Comparison of ENCODE assay signal across 34 cellular contexts in genomic region chr15:36434160-36434559, GRCh38.
"Had no signal": no experiment of that assay in that cellular context is flagged by ENCODE, and none has a peak within 500 bp of the region (broad histone marks: within the 10 kb centered on the region; RNA-seq: fewer than 3 reads in every experiment).

No MANE protein-coding gene starts in this region.

- H3K27ac ChIP-seq: adrenal gland, body of pancreas, brain microvascular endothelial cell, breast epithelium, VCaP had no signal

- H3K27me3 ChIP-seq: adrenal gland, body of pancreas, brain microvascular endothelial cell, breast epithelium had no signal

- H3K36me3 ChIP-seq: adrenal gland, brain microvascular endothelial cell, breast epithelium had no signal

- H3K4me3 ChIP-seq: adrenal gland, body of pancreas, breast epithelium had no signal

- H3K4me1 ChIP-seq: adrenal gland, body of pancreas, breast epithelium had no signal

- ATAC-seq: activated CD8-positive, alpha-beta T cell treated with anti-CD3 and anti-CD28 coated beads for 36 hours; activated naive CD4-positive, alpha-beta T cell treated with anti-CD3 and anti-CD28 coated beads, Interleukin-2, amount 50 U/mL, for 72 hours; activated T-cell treated with anti-CD3 and anti-CD28 coated beads, Interleukin-2, amount 50 U/mL, for 4 hours; activated T-cell treated with anti-CD3 and anti-CD28 coated beads, Interleukin-2, amount 50 U/mL, for 72 hours; activated T-helper 17 cell treated with anti-CD3 and anti-CD28 coated beads, Interleukin-2, amount 50 U/mL, for 72 hours; body of pancreas had no signal

- FAIRE-seq: astrocyte, colon, TTC549 had no signal

- H3K9me3 ChIP-seq: adrenal gland, body of pancreas, breast epithelium had no signal

- DNase-seq: activated B cell treated with CpG ODN at 0.5 μM for 24 hours; activated CD4-positive, alpha-beta memory T cell treated with anti-CD3 and anti-CD28 coated beads for 36 hours; activated CD4-positive, alpha-beta T cell treated with anti-CD3 and anti-CD28 coated beads for 4 hours; activated CD4-positive, alpha-beta T cell treated with anti-CD3 and anti-CD28 coated beads, Interleukin-2, amount 10 ng/mL, durations not matched to agents 24 days and 14 days; activated CD4-positive, alpha-beta T cell treated with anti-CD3 and anti-CD28 coated beads, Interleukin-2, amount 50 U/mL, for 1 hour; activated CD4-positive, alpha-beta T cell treated with anti-CD3 and anti-CD28 coated beads, Interleukin-2, amount 50 U/mL, for 4 hours; activated CD4-positive, CD25-positive, alpha-beta regulatory T cell treated with anti-CD3 and anti-CD28 coated beads, Interleukin-2, amount 50 U/mL, for 72 hours; activated CD8-positive, alpha-beta memory T cell treated with anti-CD3 and anti-CD28 coated beads, Interleukin-2, amount 50 U/mL, for 4 hours; activated CD8-positive, alpha-beta T cell treated with anti-CD3 and anti-CD28 coated beads for 36 hours; activated effector memory CD4-positive, alpha-beta T cell treated with anti-CD3 and anti-CD28 coated beads, Interleukin-2, amount 50 U/mL, for 16 hours; activated gamma-delta T cell treated with Interleukin-2 at 50 U/mL for 16 hours; activated naive CD4-positive, alpha-beta T cell; activated naive CD4-positive, alpha-beta T cell treated with anti-CD3 and anti-CD28 coated beads for 36 hours; activated naive CD4-positive, alpha-beta T cell treated with anti-CD3 and anti-CD28 coated beads, Interleukin-2, amount 50 U/mL, for 16 hours; activated naive CD8-positive, alpha-beta T cell treated with anti-CD3 and anti-CD28 coated beads for 36 hours; activated T-cell treated with anti-CD3 and anti-CD28 coated beads for 4 hours; activated T-cell treated with anti-CD3 and anti-CD28 coated beads, Interleukin-2, amount 50 U/mL, for 1 hour; activated T-cell treated with anti-CD3 and anti-CD28 coated beads, Interleukin-2, amount 50 U/mL, for 4 hours; activated T-cell treated with anti-CD3 and anti-CD28 coated beads, Interleukin-2, amount 50 U/mL, for 72 hours; adrenal gland; amniotic stem cell; aorta; body of pancreas; brain microvascular endothelial cell; central memory CD4-positive, alpha-beta T cell; T-helper 2 cell; T-helper 9 cell had no signal
